2 cellular contexts compared by ENCODE assay signal in the genomic region with DNA sequence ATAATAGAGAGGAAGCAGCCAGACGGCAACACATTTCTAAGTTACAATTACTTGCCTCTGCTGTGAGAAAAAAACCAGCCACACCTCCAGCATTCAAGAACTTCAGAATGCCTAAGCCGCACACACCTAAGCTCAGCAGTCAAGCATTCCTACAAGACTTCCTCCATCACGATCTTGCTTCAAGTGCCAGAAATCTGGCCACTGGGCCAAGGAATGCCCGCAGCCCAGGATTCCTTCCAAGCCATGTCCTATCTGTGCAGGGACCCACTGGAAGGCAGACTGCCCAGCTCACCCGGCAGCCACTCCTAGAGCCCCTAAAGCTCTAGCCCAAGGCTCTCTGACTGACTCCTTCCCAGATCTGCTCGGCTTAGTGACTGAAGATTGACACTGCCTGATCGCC. TPM values are rescaled to one million over a fixed set of nuclear protein-coding genes. Genes with fewer than 3 reads are reported as not detected.
"Had no signal": no experiment of that assay in that cellular context is flagged by ENCODE, and none has a peak within 500 bp of the region (broad histone marks: within the 10 kb centered on the region; RNA-seq: fewer than 3 reads in every experiment).

No MANE protein-coding gene starts in this region.

RNA-seq across cellular contexts. Expression of a gene that starts 58.1 kb away (rescaled TPM):
- total RNA-seq: G401, GM12878 had no signal
